10 cellular contexts compared by ENCODE assay signal in the genomic region with DNA sequence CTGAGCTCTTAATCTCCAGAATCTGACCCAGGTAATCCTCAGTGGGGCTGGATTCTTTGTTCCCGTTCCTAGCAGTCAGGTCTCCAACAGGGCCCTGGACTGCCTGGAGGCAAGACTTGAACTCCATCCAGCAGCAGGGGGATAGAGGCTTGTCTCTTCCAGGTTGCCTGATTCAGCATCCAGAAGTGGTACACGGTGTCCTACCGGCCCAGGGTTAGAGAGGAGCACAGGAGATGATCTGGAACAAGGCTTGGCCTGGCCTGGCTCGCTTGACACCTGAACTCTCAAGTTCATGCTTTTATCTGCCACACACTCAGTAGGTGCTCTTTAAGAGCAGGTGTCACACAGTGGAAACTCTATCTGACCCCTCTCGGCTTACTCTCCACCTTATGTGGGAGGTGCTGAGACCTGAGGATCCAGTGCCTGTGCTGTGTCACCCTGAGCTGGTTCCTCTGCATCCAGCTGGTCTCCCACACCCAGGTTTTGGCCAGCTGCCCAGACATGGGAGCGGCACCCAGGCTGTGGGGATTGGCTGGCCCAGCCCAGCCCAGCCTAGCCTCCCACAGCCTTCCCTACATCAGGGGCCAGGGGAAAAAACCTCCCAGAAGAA. TPM values are rescaled to one million over a fixed set of nuclear protein-coding genes. Genes with fewer than 3 reads are reported as not detected.
A peak's percentile ranks its signal among the peaks of the same experiment; 100 is the strongest.
DNase-seq lines count a peak whose midpoint lies in the region; TF ChIP-seq lines count a peak whose summit lies in the region.
"Had no signal": no experiment of that assay in that cellular context is flagged by ENCODE, and none has a peak within 500 bp of the region (broad histone marks: within the 10 kb centered on the region; RNA-seq: fewer than 3 reads in every experiment).

A gene with protein sequence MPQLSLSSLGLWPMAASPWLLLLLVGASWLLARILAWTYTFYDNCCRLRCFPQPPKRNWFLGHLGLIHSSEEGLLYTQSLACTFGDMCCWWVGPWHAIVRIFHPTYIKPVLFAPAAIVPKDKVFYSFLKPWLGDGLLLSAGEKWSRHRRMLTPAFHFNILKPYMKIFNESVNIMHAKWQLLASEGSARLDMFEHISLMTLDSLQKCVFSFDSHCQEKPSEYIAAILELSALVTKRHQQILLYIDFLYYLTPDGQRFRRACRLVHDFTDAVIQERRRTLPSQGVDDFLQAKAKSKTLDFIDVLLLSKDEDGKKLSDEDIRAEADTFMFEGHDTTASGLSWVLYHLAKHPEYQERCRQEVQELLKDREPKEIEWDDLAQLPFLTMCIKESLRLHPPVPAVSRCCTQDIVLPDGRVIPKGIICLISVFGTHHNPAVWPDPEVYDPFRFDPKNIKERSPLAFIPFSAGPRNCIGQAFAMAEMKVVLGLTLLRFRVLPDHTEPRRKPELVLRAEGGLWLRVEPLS (plus strand): TSS at position 604 of the 610 bp plus-strand sequence. CDS start 519 bp downstream, outside the sequence.

- H3K9ac ChIP-seq in endodermal cell (ENCODE audit: extremely low read depth, low read length, poor library complexity, severe bottlenecking): no peak within 1 kb of the TSS

- peaks cover 92% of the 10 kb centered on the region for H3K9me3 Mint-ChIP-seq in endodermal cell

- H3K9me3 ChIP-seq in testis (no peaks in the 10 kb centered on the region), endodermal cell (ENCODE audit: control insufficient read depth, low read length) (peaks cover 68% of the 10 kb centered on the region)

- H3K27ac ChIP-seq in testis (no peak within 1 kb of the TSS), endodermal cell (ENCODE audit: low read depth, low read length) (no peak within 1 kb of the TSS)
- H3K27ac ChIP-seq: coronary artery had no signal

- intact Hi-C loops in testis (cut with DNase I; ENCODE audit: low total_unique reads): no loop called here

- peaks cover 6% of the 10 kb centered on the region for H3K4me1 ChIP-seq in testis
- no peaks in the 10 kb centered on the region for H3K4me1 ChIP-seq in endodermal cell (ENCODE audit: control insufficient read depth, insufficient read depth, low read length)

- WGBS in testis, 2 donors: 38 to 65% methylated on average over 4 to 6 of the region's 6 CpGs
- WGBS in endodermal cell (ENCODE audit: insufficient coverage in 1 of 2, insufficient read length in 1 of 2), 2 experiments: 61 to 70% methylated on average over 4 to 6 of the region's 6 CpGs

- H3K4me3 Mint-ChIP-seq in endodermal cell: no peak within 1 kb of the TSS

- peak; percentile 30 for DNase-seq in NCI-H1105 treated with DMSO at 0.1 percent for 48 hours (lab: John Stamatoyannopoulos, UW)
- DNase-seq in NCI-H1105 (lab: John Stamatoyannopoulos, UW): no peak
- DNase-seq in SHP77 (lab: John Stamatoyannopoulos, UW): peak; percentile 84 to 92
- peak; percentile 39 for DNase-seq in iPS-NIHi11 (ENCODE audit: low spot score)
- peak; percentile 89 for DNase-seq in testis
- DNase-seq in GM19240 (ENCODE audit: insufficient read length, low spot score): no peak
- DNase-seq in endodermal cell: no peak
- no peak for DNase-seq in activated CD8-positive, alpha-beta memory T cell treated with anti-CD3 and anti-CD28 coated beads, Interleukin-2, amount 50 U/mL, for 4 hours
- DNase-seq: activated CD4-positive, alpha-beta T cell treated with anti-CD3 and anti-CD28 coated beads, Interleukin-2, amount 50 U/mL, for 4 hours had no signal

- no peaks in the 10 kb centered on the region for H3K36me3 ChIP-seq in testis (ENCODE audit: low read depth, missing control alignments)
- no peaks in the 10 kb centered on the region for H3K36me3 ChIP-seq in endodermal cell (ENCODE audit: control insufficient read depth, insufficient read depth, low read length)

- H3K27me3 Mint-ChIP-seq in endodermal cell (ENCODE audit: insufficient read depth): no peaks in the 10 kb centered on the region

- H3K4me3 ChIP-seq in testis (no peak within 1 kb of the TSS), endodermal cell (ENCODE audit: low read length) (no peak within 1 kb of the TSS)
- H3K4me3 ChIP-seq: coronary artery had no signal

- no peaks in the 10 kb centered on the region for H3K36me3 Mint-ChIP-seq in endodermal cell (ENCODE audit: low read depth)

- H3K27me3 ChIP-seq in testis (no peaks in the 10 kb centered on the region), endodermal cell (ENCODE audit: control insufficient read depth, insufficient read depth, low read length, poor library complexity, severe bottlenecking) (no peaks in the 10 kb centered on the region)

- H3K4me1 Mint-ChIP-seq in endodermal cell: no peaks in the 10 kb centered on the region

- TF ChIP-seq POLR2A in testis (IDR thresholded peaks at IDR 0.05): no peak

- no peak within 1 kb of the TSS for H3K27ac Mint-ChIP-seq in endodermal cell

- no peak for TF ChIP-seq CTCF in testis (IDR thresholded peaks at IDR 0.05)
- TF ChIP-seq CTCF in endodermal cell (conservative IDR thresholded peaks at IDR 0.05): no peak

RNA-seq across cellular contexts. Expression of the gene that starts here (rescaled TPM):
- total RNA-seq in testis (1 to 10 TPM in 1 of 2 donors, under 1 TPM in 1; 0.74 to 1.0 TPM), endodermal cell (not detected)
- 1.4 TPM for polyA plus RNA-seq in testis (ENCODE audit: insufficient read depth, low read depth, low replicate concordance)
- not detected for polyA plus RNA-seq in endodermal cell (2013, experiment 1 of 2)
- not detected for polyA plus RNA-seq in endodermal cell (2013, experiment 2 of 2)

Comparison
In these comparisons a context has a peak if more than half of its experiments do, and no peak if none do; other contexts are left out.
1. DNase-seq: peak in NCI-H1105 treated with DMSO at 0.1 percent for 48 hours (single experiment), SHP77 (2 of 2), iPS-NIHi11 (single experiment) and testis (single experiment); none in NCI-H1105 (single experiment), GM19240 (single experiment), endodermal cell (single experiment) and activated CD8-positive, alpha-beta memory T cell treated with anti-CD3 and anti-CD28 coated beads, Interleukin-2, amount 50 U/mL, for 4 hours (single experiment).